1 cellular context compared by ENCODE assay signal in the genomic region with DNA sequence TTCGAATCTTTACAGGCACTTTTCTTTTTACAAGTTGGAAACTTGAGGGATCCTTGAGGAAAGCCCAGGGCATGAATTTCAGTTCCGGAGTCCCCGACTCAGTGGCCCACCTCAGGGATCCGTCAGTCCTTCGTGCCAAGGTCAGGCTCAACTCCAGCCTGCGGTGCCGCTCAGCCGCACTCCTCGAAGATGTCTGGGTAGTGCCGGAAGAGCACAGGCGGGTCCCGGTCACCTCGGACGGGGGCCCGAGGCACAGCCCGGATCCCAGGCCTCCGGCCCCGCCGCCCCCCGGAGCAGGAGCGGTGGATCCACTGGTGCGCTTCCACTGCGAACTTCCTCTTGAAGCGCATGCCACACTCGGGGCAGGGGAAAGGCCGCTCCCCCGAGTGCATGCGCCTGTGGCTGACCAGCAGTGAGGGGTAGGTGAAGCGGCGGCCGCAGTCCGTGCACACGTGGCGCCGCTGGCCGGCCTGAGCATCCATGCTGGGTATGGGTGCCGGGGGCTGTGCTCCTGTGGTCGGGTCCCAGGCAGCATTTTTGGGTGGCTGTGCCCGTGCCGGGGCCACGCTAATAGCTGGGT.
TF ChIP-seq lines count a peak whose summit lies in the region.

No MANE protein-coding gene starts in this region.

TF ChIP-seq in neural cell, 6 proteins besides CTCF, POLR2A, EP300 and RAD21 (continued from another document):
- no peak for TF ChIP-seq REST (IDR thresholded peaks at IDR 0.05; ENCODE audit: borderline replicate concordance)
